In the genomic region with DNA sequence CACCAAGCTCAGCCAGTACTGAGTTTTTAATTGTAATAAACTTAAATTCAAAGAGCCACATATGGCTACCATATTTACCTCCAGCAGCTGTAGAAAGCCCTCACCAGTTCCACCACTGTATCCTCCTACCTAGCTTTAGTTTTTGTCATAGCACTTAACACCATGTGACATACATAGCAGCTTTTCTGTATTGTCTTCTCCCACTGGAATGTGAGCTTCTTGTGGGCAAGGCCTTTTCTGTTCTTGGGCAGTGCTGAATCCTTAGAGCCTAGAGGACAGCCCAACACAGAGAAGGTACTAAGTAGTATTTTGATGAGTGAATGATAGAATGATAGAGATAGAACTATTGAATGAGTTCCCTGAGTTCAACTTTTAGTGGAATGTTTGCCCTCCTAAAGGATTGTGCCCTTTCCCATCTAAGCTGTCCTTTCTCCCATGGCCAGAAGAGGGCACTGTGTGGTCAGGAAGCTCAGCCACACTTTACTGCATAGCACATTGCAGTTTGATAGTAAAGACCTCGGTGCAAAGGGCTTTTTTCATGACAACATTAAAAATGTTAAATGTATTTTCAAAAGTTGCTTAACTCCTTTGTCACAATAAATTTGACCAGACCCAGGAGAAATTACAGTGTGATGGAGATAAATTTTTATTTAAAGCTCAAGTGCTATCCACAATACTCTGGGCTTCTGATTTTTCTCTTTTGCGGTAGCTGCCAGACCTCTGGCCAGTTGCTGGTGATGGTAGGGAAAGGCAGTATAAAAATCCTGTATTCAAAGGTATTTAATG, we compare ENCODE assay signal across 8 cellular contexts.
A peak's percentile ranks its signal among the peaks of the same experiment; 100 is the strongest.
DNase-seq lines count a peak whose midpoint lies in the region; ATAC-seq, FAIRE-seq and TF ChIP-seq lines count a peak whose summit lies in the region.

No MANE protein-coding gene starts in this region.

- H3K27ac ChIP-seq in GM12878 (ENCODE audit: control insufficient read depth, insufficient read depth) (no peak overlapping the region), iPS DF 6.9 (ENCODE audit: low read length) (no peak overlapping the region)

- H3K4me1 ChIP-seq in GM12878 (ENCODE audit: control insufficient read depth, insufficient read depth, low read length), result no peaks in the 10 kb centered on the region
- no peaks in the 10 kb centered on the region for H3K4me1 ChIP-seq in iPS DF 6.9 (ENCODE audit: control insufficient read depth, insufficient read depth, low read length)

- peak; percentile 63 for TF ChIP-seq RAD21 in GM12878 (IDR thresholded peaks at IDR 0.05; ENCODE audit: insufficient read depth, low read depth, low read length)

- H3K27me3 ChIP-seq in GM12878 (replicated peaks in 1 of 2; ENCODE audit: control insufficient read depth in 2 of 2, insufficient read depth in 2 of 2, low read length in 1 of 2) (no peaks in the 10 kb centered on the region), iPS DF 6.9 (ENCODE audit: control insufficient read depth, insufficient read depth, low read length) (no peaks in the 10 kb centered on the region)

- H3K79me2 ChIP-seq in GM12878 (ENCODE audit: control insufficient read depth, insufficient read depth, low read length), result no peaks in the 10 kb centered on the region

- SMC1A ChIA-PET in GM12878 (lab: Charles Lee; ENCODE audit: uncharacterized antibody, unreplicated experiment), result interaction anchor here (0.5 to 2.6 kb wide), 59 partner anchors 9 to 699 kb away, joined by 3 to 11 read pairs (median 4); no protein-coding TSS in a partner anchor

- no peaks in the 10 kb centered on the region for H4K20me1 ChIP-seq in GM12878 (ENCODE audit: control insufficient read depth, insufficient read depth)

- CTCF ChIA-PET in HEK293T (lab: Yijun Ruan, JAX), result interaction anchor here (0.6 to 1.7 kb wide), 12 partner anchors 9 to 263 kb away, joined by 3 to 18 read pairs (median 4); no protein-coding TSS in a partner anchor
- CTCF ChIA-PET in GM12878 (lab: Yijun Ruan, JAX), result interaction anchor here (0.6 to 5.3 kb wide), 95 partner anchors 9 to 718 kb away, joined by 3 to 85 read pairs (median 4); no protein-coding TSS in a partner anchor

- H3K4me3 ChIP-seq in GM12878 (no peak overlapping the region), iPS DF 6.9 (ENCODE audit: low read length) (no peak overlapping the region)

- ATAC-seq in GM12878 (peak; percentile 97), GM18505 (IDR thresholded peaks at IDR 0.05; ENCODE audit: unreplicated experiment) (no peak)

- TF ChIP-seq POLR2A in GM12878 (IDR thresholded peaks at IDR 0.05; ENCODE audit: low read depth, low read length) (no peak), GM18505 (IDR thresholded peaks at IDR 0.05; ENCODE audit: borderline replicate concordance, extremely low read depth, insufficient read depth, insufficient read length) (no peak)

- no peaks in the 10 kb centered on the region for H3K9me3 ChIP-seq in GM12878 (replicated peaks; ENCODE audit: control insufficient read depth, insufficient read depth, low read length)
- no peaks in the 10 kb centered on the region; the same call in 1 of the 2 replicates for H3K9me3 ChIP-seq in iPS DF 6.9 (ENCODE audit: control insufficient read depth, insufficient read depth, low read length)

- intact Hi-C loops in GM12878 (cut with micrococcal nuclease; ENCODE audit: unreplicated experiment), result loop anchor here (2.0 to 10.0 kb wide), 2 partner anchors 334 to 688 kb away; no protein-coding TSS in a partner anchor

- DNase-seq in GM10266 (ENCODE audit: extremely low spot score) (peak; percentile 65), HEK293T (ENCODE audit: extremely low spot score) (peak; percentile 72), NCI-H1436 treated with DMSO at 0.1 percent for 48 hours (lab: John Stamatoyannopoulos, UW) (peak; percentile 19), T1000 (lab: John Stamatoyannopoulos, UW) (peak; percentile 28), GM12878 (ENCODE audit: low read depth, low spot score) (no peak), iPS DF 6.9 (ENCODE audit: low read depth, low spot score) (peak; percentile 47)
- DNase-seq in stimulated activated CD4-positive, alpha-beta T cell treated with anti-CD3 and anti-CD28 coated beads, Interleukin-12 subunit alpha, Interleukin-12 subunit beta, amount 100 ng/mL, for 48 hours (ENCODE audit: low read depth in 2 of 3, low spot score in 1 of 3), result peak in 2 of 3 donors; percentile 30 to 46

- no TSS peak for BruUV-seq in GM12878 (replicated peaks; lab: Mats Ljungman, UMichigan)

- no peak for TF ChIP-seq EP300 in GM12878 (IDR thresholded peaks at IDR 0.05; ENCODE audit: borderline replicate concordance in 1 of 2, control insufficient read depth in 1 of 2, low read depth in 2 of 2, low read length in 2 of 2)

- TF ChIP-seq CTCF in GM10266 (IDR thresholded peaks at IDR 0.05; ENCODE audit: control insufficient read depth, insufficient read depth, low read depth, missing control alignments) (peak; percentile 98), GM12878 (IDR thresholded peaks at IDR 0.05 in 2 of 3, conservative IDR thresholded peaks at IDR 0.05 in 1 of 3; ENCODE audit: control insufficient read depth in 2 of 3, extremely low read depth in 1 of 3, insufficient read depth in 1 of 3, low read depth in 3 of 3, low read length in 3 of 3) (peak; percentile 81 to 90 (median 88))

- in situ Hi-C loops in GM12878 (cut with MboI), result loop anchor here (25.0 kb wide), 1 partner anchor 330 kb away; no protein-coding TSS in a partner anchor

- H3K4me2 ChIP-seq in GM12878 (ENCODE audit: control insufficient read depth, insufficient read depth), result no peak overlapping the region

- 50% methylated on average over 2 of the region's 2 CpGs for WGBS in GM12878 (ENCODE audit: insufficient coverage, insufficient replicate concordance, low lambda C conversion rate, missing lambda C conversion rate)
- no CpG with 5 or more reads among the region's 2 CpGs for WGBS in iPS DF 6.9 (ENCODE audit: insufficient coverage, insufficient read length)

- H3K36me3 ChIP-seq in GM12878 (ENCODE audit: control insufficient read depth in 2 of 2, insufficient read depth in 2 of 2, low read length in 1 of 2), result peaks cover 13 to 29% of the 10 kb centered on the region in 2 experiments
- H3K36me3 ChIP-seq in iPS DF 6.9 (ENCODE audit: control insufficient read depth, insufficient read depth, low read length), result peaks cover 3% of the 10 kb centered on the region; the same call in 1 of the 2 replicates

- FAIRE-seq in GM12878 (lab: Jason Lieb, UNC), result peak; percentile 94

- POLR2A ChIA-PET in HEK293T (lab: Yijun Ruan, JAX), result interaction anchor here (0.8 kb wide), 1 partner anchor 19 kb away, joined by 3 read pairs; no protein-coding TSS in a partner anchor
- POLR2A ChIA-PET in GM12878 (lab: Charles Lee), result interaction anchor here (0.6 kb wide), 1 partner anchor 1965 kb away, joined by 3 read pairs; no protein-coding TSS in a partner anchor

- H2AFZ ChIP-seq in GM12878 (ENCODE audit: control insufficient read depth, low read depth, low read length), result no peak overlapping the region

- H3K9ac ChIP-seq in GM12878 (ENCODE audit: control insufficient read depth, insufficient read depth, low read length), result no peak overlapping the region

- RAD21 ChIA-PET in GM12878 (lab: Charles Lee; ENCODE audit: unreplicated experiment), result interaction anchor here (0.5 to 1.7 kb wide), 38 partner anchors 9 to 1218 kb away, joined by 3 to 19 read pairs (median 4); no protein-coding TSS in a partner anchor

TF ChIP-seq in HEK293T, 16 proteins besides CTCF, POLR2A, EP300 and RAD21:
- TF ChIP-seq FOXM1 (IDR thresholded peaks at IDR 0.05; ENCODE audit: borderline replicate concordance), result no peak

TF ChIP-seq in GM12878, 131 proteins besides CTCF, POLR2A, EP300 and RAD21:
- TF ChIP-seq EZH2 (IDR thresholded peaks at IDR 0.05; ENCODE audit: borderline replicate concordance, control insufficient read depth, low read depth, low read length) (no peak), JUNB (IDR thresholded peaks at IDR 0.05) (no peak), RUNX3 (IDR thresholded peaks at IDR 0.05; ENCODE audit: low read length) (peak; percentile 31; the same call in 1 of the 2 replicates), EED (IDR thresholded peaks at IDR 0.05; ENCODE audit: low read depth) (0 out of 2 replicates have a peak, but pooled peaks have one; percentile 31), SMC3 (IDR thresholded peaks at IDR 0.05; ENCODE audit: borderline replicate concordance, low read length) (peak; percentile 69), MYC (IDR thresholded peaks at IDR 0.05; ENCODE audit: insufficient read depth, insufficient read length, insufficient replicate concordance, low read length, severe bottlenecking) (no peak), SMARCA5 (IDR thresholded peaks at IDR 0.05) (0 out of 2 replicates have a peak, but pooled peaks have one; percentile 73), TCF7 (IDR thresholded peaks at IDR 0.05; ENCODE audit: borderline replicate concordance) (no peak), TAF1 (IDR thresholded peaks at IDR 0.05; ENCODE audit: borderline replicate concordance, low read depth, low read length) (no peak)
- TF ChIP-seq, protein P1, sequence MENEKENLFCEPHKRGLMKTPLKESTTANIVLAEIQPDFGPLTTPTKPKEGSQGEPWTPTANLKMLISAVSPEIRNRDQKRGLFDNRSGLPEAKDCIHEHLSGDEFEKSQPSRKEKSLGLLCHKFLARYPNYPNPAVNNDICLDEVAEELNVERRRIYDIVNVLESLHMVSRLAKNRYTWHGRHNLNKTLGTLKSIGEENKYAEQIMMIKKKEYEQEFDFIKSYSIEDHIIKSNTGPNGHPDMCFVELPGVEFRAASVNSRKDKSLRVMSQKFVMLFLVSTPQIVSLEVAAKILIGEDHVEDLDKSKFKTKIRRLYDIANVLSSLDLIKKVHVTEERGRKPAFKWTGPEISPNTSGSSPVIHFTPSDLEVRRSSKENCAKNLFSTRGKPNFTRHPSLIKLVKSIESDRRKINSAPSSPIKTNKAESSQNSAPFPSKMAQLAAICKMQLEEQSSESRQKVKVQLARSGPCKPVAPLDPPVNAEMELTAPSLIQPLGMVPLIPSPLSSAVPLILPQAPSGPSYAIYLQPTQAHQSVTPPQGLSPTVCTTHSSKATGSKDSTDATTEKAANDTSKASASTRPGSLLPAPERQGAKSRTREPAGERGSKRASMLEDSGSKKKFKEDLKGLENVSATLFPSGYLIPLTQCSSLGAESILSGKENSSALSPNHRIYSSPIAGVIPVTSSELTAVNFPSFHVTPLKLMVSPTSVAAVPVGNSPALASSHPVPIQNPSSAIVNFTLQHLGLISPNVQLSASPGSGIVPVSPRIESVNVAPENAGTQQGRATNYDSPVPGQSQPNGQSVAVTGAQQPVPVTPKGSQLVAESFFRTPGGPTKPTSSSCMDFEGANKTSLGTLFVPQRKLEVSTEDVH (IDR thresholded peaks at IDR 0.05; ENCODE audit: low read depth, partially characterized antibody), result no peak
